Comparison of ENCODE assay signal across 8 cellular contexts in genomic region chr11:45847908-45848316, GRCh38. TPM values are rescaled to one million over a fixed set of nuclear protein-coding genes. Genes with fewer than 3 reads are reported as not detected.
A peak's percentile ranks its signal among the peaks of the same experiment; 100 is the strongest.
DNase-seq lines count a peak whose midpoint lies in the region; ATAC-seq and TF ChIP-seq lines count a peak whose summit lies in the region.

No MANE protein-coding gene starts in this region.

- H3K4me1 ChIP-seq in SJCRH30 = peaks cover 12% of the 10 kb centered on the region; the same call in 1 of the 2 replicates
- H3K4me1 ChIP-seq in iPS DF 6.9 (ENCODE audit: control insufficient read depth, insufficient read depth, low read length) = peaks cover 6% of the 10 kb centered on the region

- peak; percentile 25 for ATAC-seq in HG03354 (IDR thresholded peaks at IDR 0.05; ENCODE audit: poor library complexity, severe bottlenecking, unreplicated experiment)

- TF ChIP-seq CTCF in GM13977 (IDR thresholded peaks at IDR 0.05; ENCODE audit: extremely low read depth, insufficient read depth, missing control alignments) (peak; percentile 24), astrocyte of the cerebellum (IDR thresholded peaks at IDR 0.05; ENCODE audit: low read depth, low read length, missing control alignments) (peak; percentile 34)

- in situ Hi-C loops in GM13977 (cut with MboI; ENCODE audit: low pct_unique_long_range_greater_than_20kb, low sequenced_read_pairs, unreplicated experiment) (no loop called here), astrocyte of the cerebellum (cut with HindIII; ENCODE audit: low sequenced_read_pairs) (no loop called here)

- H3K36me3 ChIP-seq in SJCRH30 (no peaks in the 10 kb centered on the region), iPS DF 6.9 (ENCODE audit: control insufficient read depth, insufficient read depth, low read length) (no peaks in the 10 kb centered on the region)

- H3K27me3 ChIP-seq in SJCRH30 = no peaks in the 10 kb centered on the region
- H3K27me3 ChIP-seq in iPS DF 6.9 (ENCODE audit: control insufficient read depth, insufficient read depth, low read length) = peaks cover 4% of the 10 kb centered on the region; the same call in 1 of the 2 replicates

- DNase-seq in AG08396 (ENCODE audit: low spot score) = peak; percentile 34
- peak; percentile 52 for DNase-seq in GM13977 (ENCODE audit: low spot score)
- DNase-seq in SJCRH30 = peak; percentile 59 to 63
- no peak for DNase-seq in astrocyte of the cerebellum (ENCODE audit: low read depth)
- DNase-seq in iPS DF 6.9 (ENCODE audit: low read depth, low spot score) = no peak
- no peak for DNase-seq in skeletal muscle cell (ENCODE audit: low read depth)
- no peak for DNase-seq in NCI-H510A treated with DMSO at 0.1 percent for 48 hours (lab: John Stamatoyannopoulos, UW)

- H3K9me3 ChIP-seq in SJCRH30 (replicated peaks) (no peaks in the 10 kb centered on the region), iPS DF 6.9 (ENCODE audit: control insufficient read depth, insufficient read depth, low read length) (no peaks in the 10 kb centered on the region)

- peak overlapping the region; percentile 93 for H3K27ac ChIP-seq in SJCRH30
- no peak overlapping the region for H3K27ac ChIP-seq in iPS DF 6.9 (ENCODE audit: low read length)

- no CpG with 5 or more reads among the region's 16 CpGs for WGBS in iPS DF 6.9 (ENCODE audit: insufficient coverage, insufficient read length)

- H3K4me3 ChIP-seq in SJCRH30 = peak overlapping the region; percentile 96
- H3K4me3 ChIP-seq in astrocyte of the cerebellum (ENCODE audit: low read depth, low read length) = peak overlapping the region; percentile 58
- H3K4me3 ChIP-seq in iPS DF 6.9 (ENCODE audit: low read length) = peak overlapping the region; percentile 78; the same call in 1 of the 2 replicates
- H3K4me3 ChIP-seq in skeletal muscle cell (ENCODE audit: low read depth, low read length) = peak overlapping the region; percentile 87

RNA-seq across cellular contexts. Expression of gene CRY2, which starts 0.6 kb away (rescaled TPM):
- total RNA-seq in SJCRH30 (2014; rRNA removed; shearing (Covaris generic)) = 9.6 and 10.3 TPM in 2 replicates

RNA-seq across cellular contexts. Expression of gene MAPK8IP1, which starts 37.5 kb away (rescaled TPM):
- total RNA-seq in SJCRH30 (2014; rRNA removed; shearing (Covaris generic)) = 9.2 and 14.2 TPM in 2 replicates

RNA-seq across cellular contexts. Expression of gene SLC35C1, which starts 43.0 kb away (rescaled TPM):
- total RNA-seq in SJCRH30 (2014; rRNA removed; shearing (Covaris generic)) = 2.5 and 3.3 TPM in 2 replicates

RNA-seq across cellular contexts. Expression of gene FREY1, which starts 59.2 kb away (rescaled TPM):
- total RNA-seq in SJCRH30 (2014; rRNA removed; shearing (Covaris generic)) = 1.8 and 2.1 TPM in 2 replicates

Comparison
In these comparisons a context has a peak if more than half of its experiments do, and no peak if none do; other contexts are left out.
1. DNase-seq: peak in AG08396 (single experiment), GM13977 (single experiment) and SJCRH30 (2 of 2); none in astrocyte of the cerebellum (single experiment), iPS DF 6.9 (single experiment), skeletal muscle cell (single experiment) and NCI-H510A treated with DMSO at 0.1 percent for 48 hours (single experiment).
2. Peak in every context shown above with its lines, with median percentiles within 50 percentile points of each other: H3K4me3 ChIP-seq.